Comparison of ENCODE assay signal across 8 cellular contexts in the genomic region with DNA sequence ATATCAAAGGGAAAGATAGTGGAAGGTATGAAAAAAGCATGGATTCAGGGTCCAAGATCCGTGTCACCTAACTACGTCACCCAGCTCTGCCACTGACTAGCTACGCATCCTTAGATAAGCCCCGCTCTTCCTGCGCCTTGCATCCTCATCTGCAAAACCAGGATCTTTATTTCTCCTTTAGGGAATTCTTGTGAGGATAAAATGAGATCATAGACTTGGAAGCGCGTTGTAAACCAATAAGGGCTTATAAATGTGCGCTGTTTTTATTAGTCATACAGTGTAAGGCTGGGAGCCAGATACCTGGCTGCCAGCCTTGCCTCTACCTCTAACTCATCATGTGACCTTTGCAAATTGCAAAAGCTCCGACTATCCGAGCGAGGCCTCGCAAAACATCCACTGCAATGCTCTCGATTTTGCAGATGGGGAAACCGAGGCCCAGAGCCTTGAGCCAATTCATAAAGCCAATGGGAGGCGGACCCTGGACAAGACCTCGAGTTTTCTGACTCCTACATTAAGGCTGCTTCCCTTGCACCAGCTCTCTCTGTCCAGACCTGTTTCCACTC. TPM values are rescaled to one million over a fixed set of nuclear protein-coding genes. Genes with fewer than 3 reads are reported as not detected.
DNase-seq lines count a peak whose midpoint lies in the region; ATAC-seq and TF ChIP-seq lines count a peak whose summit lies in the region.

No MANE protein-coding gene starts in this region.

- ATAC-seq in left cardiac atrium, result peak; percentile 8 to 46
- no peak for ATAC-seq in Right ventricle myocardium superior (ENCODE audit: poor library complexity)
- ATAC-seq in T-helper 17 cell, result peak; percentile 18
- no peak for ATAC-seq in GM19463 (IDR thresholded peaks at IDR 0.05; ENCODE audit: unreplicated experiment)

- H3K36me3 Mint-ChIP-seq in T-helper 17 cell (ENCODE audit: low read depth), result no peaks in the 10 kb centered on the region

- peak overlapping the region; percentile 96 for H3K27ac Mint-ChIP-seq in T-helper 17 cell

- peak overlapping the region; percentile 96 for H3K4me3 Mint-ChIP-seq in T-helper 17 cell

- TF ChIP-seq CTCF in epithelial cell of esophagus (IDR thresholded peaks at IDR 0.05; ENCODE audit: insufficient read depth, low read depth, low read length, missing control alignments) (no peak), neural cell (IDR thresholded peaks at IDR 0.05; ENCODE audit: poor library complexity, severe bottlenecking) (no peak)

- no peaks in the 10 kb centered on the region for H3K9me2 ChIP-seq in neural cell (ENCODE audit: insufficient read depth, low read length)

- no peak for TF ChIP-seq RAD21 in neural cell (conservative IDR thresholded peaks at IDR 0.05)

- peaks cover 23% of the 10 kb centered on the region for H3K4me1 Mint-ChIP-seq in T-helper 17 cell

- no peaks in the 10 kb centered on the region for H4K20me1 ChIP-seq in neural cell (ENCODE audit: insufficient read depth)

- no peaks in the 10 kb centered on the region for H3K36me3 ChIP-seq in neural cell (ENCODE audit: insufficient read depth, low read length)

- no peak for TF ChIP-seq EP300 in neural cell (conservative IDR thresholded peaks at IDR 0.05; ENCODE audit: poor library complexity, severe bottlenecking)

- H3K27me3 Mint-ChIP-seq in T-helper 17 cell, result no peaks in the 10 kb centered on the region

- H3K9ac ChIP-seq in neural cell (ENCODE audit: low read length), result peak overlapping the region; percentile 87

- peaks cover 26% of the 10 kb centered on the region for H3K79me2 ChIP-seq in neural cell (replicated peaks; ENCODE audit: insufficient read depth, low read length)

- intact Hi-C loops in left cardiac atrium (cut with DNase I), result loop anchor here in 1 of 2 donors (10.0 kb wide), 1 partner anchor 249 kb away; no protein-coding TSS in a partner anchor
- intact Hi-C loops in Right ventricle myocardium superior (cut with DNase I), result no loop called here

- DNase-seq in left cardiac atrium (no peak), Right ventricle myocardium superior (no peak), T-helper 17 cell (no peak), epithelial cell of esophagus (ENCODE audit: low read depth) (peak; percentile 87), SHP77 (lab: John Stamatoyannopoulos, UW) (no peak), midbrain (lab: John Stamatoyannopoulos, UW) (no peak)

- H3K9me3 ChIP-seq in T-helper 17 cell (ENCODE audit: control insufficient read depth, low read length, poor library complexity, severe bottlenecking) (no peaks in the 10 kb centered on the region), neural cell (ENCODE audit: low read length) (no peaks in the 10 kb centered on the region)

- H3K4me3 ChIP-seq in epithelial cell of esophagus (ENCODE audit: low read length) (peak overlapping the region; percentile 96), neural cell (ENCODE audit: low read length) (peak overlapping the region; percentile 86)

- peak overlapping the region; percentile 83 for H3K27ac ChIP-seq in neural cell (ENCODE audit: low read length)

- H3K4me2 ChIP-seq in neural cell (ENCODE audit: low read length), result peak overlapping the region; percentile 85

- peak overlapping the region; percentile 3 for H2AFZ ChIP-seq in neural cell (ENCODE audit: low read depth, low read length)

- H3K27me3 ChIP-seq in neural cell (ENCODE audit: insufficient read depth, low read depth, low read length), result no peaks in the 10 kb centered on the region

- H3F3A ChIP-seq in neural cell (ENCODE audit: insufficient read depth, low read length, poor library complexity, severe bottlenecking), result no peaks in the 10 kb centered on the region

TF ChIP-seq in neural cell, 6 proteins besides CTCF, POLR2A, EP300 and RAD21:
- TF ChIP-seq SMC3 (conservative IDR thresholded peaks at IDR 0.05; ENCODE audit: poor library complexity), result no peak
- TF ChIP-seq MXI1 (conservative IDR thresholded peaks at IDR 0.05; ENCODE audit: poor library complexity, severe bottlenecking), result no peak
- TF ChIP-seq TAF1 (IDR thresholded peaks at IDR 0.05; ENCODE audit: low read depth), result no peak
- TF ChIP-seq EZH2 (IDR thresholded peaks at IDR 0.05; ENCODE audit: borderline replicate concordance, insufficient read depth, low read length, poor library complexity, severe bottlenecking), result no peak
- TF ChIP-seq REST (IDR thresholded peaks at IDR 0.05; ENCODE audit: borderline replicate concordance), result peak; percentile 58
- TF ChIP-seq POLR2AphosphoS5 (IDR thresholded peaks at IDR 0.05), result no peak

RNA-seq across cellular contexts. Expression of gene PRPF19, which starts 0.8 kb away (rescaled TPM):
- total RNA-seq in left cardiac atrium, result 10 to 100 TPM; 40.3 to 42.3 TPM
- total RNA-seq in Right ventricle myocardium superior, result 34.0 TPM
- total RNA-seq in T-helper 17 cell, result 10 to 100 TPM; 66.7 to 87.5 TPM
- polyA plus RNA-seq in neural cell, result 71.3 and 99.4 TPM in 2 replicates
- polyA minus RNA-seq in neural cell, result 64.0 and 65.2 TPM in 2 replicates

RNA-seq across cellular contexts. Expression of gene TMEM109, which starts 8.3 kb away (rescaled TPM):
- total RNA-seq in left cardiac atrium (100 to 1,000 TPM in 1 of 2 donors, 10 to 100 TPM in 1; 98.1 to 109 TPM), Right ventricle myocardium superior (82.2 TPM), T-helper 17 cell (10 to 100 TPM; 42.8 to 52.7 TPM)
- polyA plus RNA-seq in neural cell, result 1.8 and 4.6 TPM in 2 replicates
- 7.6 and 7.8 TPM in 2 replicates for polyA minus RNA-seq in neural cell

RNA-seq across cellular contexts. Expression of gene TMEM132A, which starts 18.6 kb away (rescaled TPM):
- total RNA-seq in left cardiac atrium (1 to 10 TPM; 5.1 to 9.7 TPM), Right ventricle myocardium superior (6.5 TPM), T-helper 17 cell (not detected)
- polyA plus RNA-seq in neural cell, result 215 and 280 TPM in 2 replicates
- 233 and 274 TPM in 2 replicates for polyA minus RNA-seq in neural cell

RNA-seq across cellular contexts. Expression of gene ZP1, which starts 38.3 kb away (rescaled TPM):
- total RNA-seq in left cardiac atrium (not detected), Right ventricle myocardium superior (not detected), T-helper 17 cell (not detected)
- polyA plus RNA-seq in neural cell, result 0.62 and 1.5 TPM in 2 replicates
- not detected in 2 replicates for polyA minus RNA-seq in neural cell

RNA-seq across cellular contexts. Expression of gene SLC15A3, which starts 46.3 kb away (rescaled TPM):
- total RNA-seq in left cardiac atrium (10 to 100 TPM; 24.8 to 30.6 TPM), Right ventricle myocardium superior (19.1 TPM), T-helper 17 cell (10 to 100 TPM in 1 of 2 donors, 1 to 10 TPM in 1; 3.5 to 11.2 TPM)
- polyA plus RNA-seq in neural cell, result not detected in 2 replicates
- not detected in 2 replicates for polyA minus RNA-seq in neural cell

Comparison
In these comparisons a context has a peak if more than half of its experiments do, and no peak if none do; other contexts are left out.
1. ATAC-seq: peak in left cardiac atrium (2 of 2) and T-helper 17 cell (single experiment); none in Right ventricle myocardium superior (single experiment) and GM19463 (single experiment).